Comparison of ENCODE assay signal across 1 cellular context in the genomic region with DNA sequence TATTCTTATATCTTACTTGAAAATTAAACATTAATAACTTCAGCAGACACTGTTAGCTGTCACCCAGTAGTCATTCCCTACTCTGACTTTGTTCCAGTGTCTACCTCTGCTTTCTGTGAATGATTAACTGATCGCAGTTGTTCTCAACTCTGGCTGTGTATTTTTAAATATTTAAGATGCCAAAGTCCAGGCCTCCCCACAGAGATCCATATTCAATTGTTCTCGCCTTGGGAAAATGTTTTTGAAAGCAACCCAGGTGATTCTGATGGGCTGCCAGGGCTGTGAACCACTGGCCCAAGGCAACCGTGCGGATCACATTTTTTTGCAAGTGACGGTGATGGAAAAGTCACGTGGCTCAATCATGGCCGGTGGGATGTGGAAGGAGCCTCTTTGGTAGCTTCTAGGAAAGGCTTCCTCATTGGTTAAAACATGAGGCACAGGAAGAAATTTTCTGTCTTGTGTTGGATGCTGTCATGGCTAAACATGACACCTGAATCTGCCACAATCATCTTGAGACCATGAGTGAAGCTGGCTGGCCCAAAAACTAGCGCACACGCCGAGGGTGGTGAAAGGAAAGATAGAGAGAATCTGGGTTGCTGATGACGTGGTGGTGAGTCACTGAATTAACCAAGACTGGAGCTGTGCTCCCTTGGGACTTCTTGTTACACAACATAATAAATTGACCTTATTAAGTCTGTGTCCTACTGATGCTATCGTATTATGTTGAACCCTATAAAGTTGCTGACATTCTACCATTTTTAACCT.
TF ChIP-seq lines count a peak whose summit lies in the region.

No MANE protein-coding gene starts in this region.

TF ChIP-seq in HepG2, 621 proteins besides CTCF, POLR2A, EP300 and RAD21 (continued from another document and continues in another):
- TF ChIP-seq, protein P1, sequence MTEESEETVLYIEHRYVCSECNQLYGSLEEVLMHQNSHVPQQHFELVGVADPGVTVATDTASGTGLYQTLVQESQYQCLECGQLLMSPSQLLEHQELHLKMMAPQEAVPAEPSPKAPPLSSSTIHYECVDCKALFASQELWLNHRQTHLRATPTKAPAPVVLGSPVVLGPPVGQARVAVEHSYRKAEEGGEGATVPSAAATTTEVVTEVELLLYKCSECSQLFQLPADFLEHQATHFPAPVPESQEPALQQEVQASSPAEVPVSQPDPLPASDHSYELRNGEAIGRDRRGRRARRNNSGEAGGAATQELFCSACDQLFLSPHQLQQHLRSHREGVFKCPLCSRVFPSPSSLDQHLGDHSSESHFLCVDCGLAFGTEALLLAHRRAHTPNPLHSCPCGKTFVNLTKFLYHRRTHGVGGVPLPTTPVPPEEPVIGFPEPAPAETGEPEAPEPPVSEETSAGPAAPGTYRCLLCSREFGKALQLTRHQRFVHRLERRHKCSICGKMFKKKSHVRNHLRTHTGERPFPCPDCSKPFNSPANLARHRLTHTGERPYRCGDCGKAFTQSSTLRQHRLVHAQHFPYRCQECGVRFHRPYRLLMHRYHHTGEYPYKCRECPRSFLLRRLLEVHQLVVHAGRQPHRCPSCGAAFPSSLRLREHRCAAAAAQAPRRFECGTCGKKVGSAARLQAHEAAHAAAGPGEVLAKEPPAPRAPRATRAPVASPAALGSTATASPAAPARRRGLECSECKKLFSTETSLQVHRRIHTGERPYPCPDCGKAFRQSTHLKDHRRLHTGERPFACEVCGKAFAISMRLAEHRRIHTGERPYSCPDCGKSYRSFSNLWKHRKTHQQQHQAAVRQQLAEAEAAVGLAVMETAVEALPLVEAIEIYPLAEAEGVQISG (CRISPR knock-in tag; IDR thresholded peaks at IDR 0.05): peak; percentile 67
- TF ChIP-seq LCORL (IDR thresholded peaks at IDR 0.05) (peak; percentile 14; the same call in 1 of the 2 replicates), LCORL (CRISPR knock-in tag; IDR thresholded peaks at IDR 0.05) (0 out of 2 replicates have a peak, but pooled peaks have one; percentile 27), ZNF816 (CRISPR knock-in tag; IDR thresholded peaks at IDR 0.05; ENCODE audit: borderline replicate concordance) (no peak), KDM6A (CRISPR knock-in tag; IDR thresholded peaks at IDR 0.05; ENCODE audit: low read depth) (peak; percentile 82), ZNF567 (CRISPR knock-in tag; IDR thresholded peaks at IDR 0.05; ENCODE audit: borderline replicate concordance) (no peak), TGIF2 (CRISPR knock-in tag; IDR thresholded peaks at IDR 0.05) (peak; percentile 65; the same call in 1 of the 2 replicates), ZNF619 (CRISPR knock-in tag; IDR thresholded peaks at IDR 0.05) (no peak), SP2 (CRISPR knock-in tag; IDR thresholded peaks at IDR 0.05) (no peak), ZNF232 (CRISPR knock-in tag; IDR thresholded peaks at IDR 0.05; ENCODE audit: borderline replicate concordance) (no peak), KDM2A (CRISPR knock-in tag; IDR thresholded peaks at IDR 0.05; ENCODE audit: borderline replicate concordance, low read depth) (peak; percentile 65; the same call in 1 of the 2 replicates), ZNF788 (CRISPR knock-in tag; IDR thresholded peaks at IDR 0.05; ENCODE audit: borderline replicate concordance) (no peak; the same call in 1 of the 2 replicates), MIXL1 (CRISPR knock-in tag; IDR thresholded peaks at IDR 0.05) (peak; percentile 38; the same call in 1 of the 2 replicates), GATAD1 (CRISPR knock-in tag; IDR thresholded peaks at IDR 0.05) (no peak), CREB1 (IDR thresholded peaks at IDR 0.05) (peak; percentile 90), CREB1 (CRISPR knock-in tag; IDR thresholded peaks at IDR 0.05) (peak; percentile 71), TEAD3 (CRISPR knock-in tag; optimal IDR thresholded peaks at IDR 0.05; ENCODE audit: borderline replicate concordance) (peak; percentile 82), ZFP36L2 (CRISPR knock-in tag; IDR thresholded peaks at IDR 0.05) (no peak), IRX3 (CRISPR knock-in tag; IDR thresholded peaks at IDR 0.05; ENCODE audit: borderline replicate concordance, low read depth) (no peak), TCF7L2 (IDR thresholded peaks at IDR 0.05; ENCODE audit: low read depth, low read length) (no peak), ZNF607 (CRISPR knock-in tag; IDR thresholded peaks at IDR 0.05; ENCODE audit: borderline replicate concordance) (peak; percentile 31; the same call in 1 of the 2 replicates), DNMT1 (CRISPR knock-in tag; IDR thresholded peaks at IDR 0.05) (no peak), HNRNPK (IDR thresholded peaks at IDR 0.05; ENCODE audit: low read depth, low read length, poor library complexity, severe bottlenecking) (no peak)
- TF ChIP-seq, protein P2, sequence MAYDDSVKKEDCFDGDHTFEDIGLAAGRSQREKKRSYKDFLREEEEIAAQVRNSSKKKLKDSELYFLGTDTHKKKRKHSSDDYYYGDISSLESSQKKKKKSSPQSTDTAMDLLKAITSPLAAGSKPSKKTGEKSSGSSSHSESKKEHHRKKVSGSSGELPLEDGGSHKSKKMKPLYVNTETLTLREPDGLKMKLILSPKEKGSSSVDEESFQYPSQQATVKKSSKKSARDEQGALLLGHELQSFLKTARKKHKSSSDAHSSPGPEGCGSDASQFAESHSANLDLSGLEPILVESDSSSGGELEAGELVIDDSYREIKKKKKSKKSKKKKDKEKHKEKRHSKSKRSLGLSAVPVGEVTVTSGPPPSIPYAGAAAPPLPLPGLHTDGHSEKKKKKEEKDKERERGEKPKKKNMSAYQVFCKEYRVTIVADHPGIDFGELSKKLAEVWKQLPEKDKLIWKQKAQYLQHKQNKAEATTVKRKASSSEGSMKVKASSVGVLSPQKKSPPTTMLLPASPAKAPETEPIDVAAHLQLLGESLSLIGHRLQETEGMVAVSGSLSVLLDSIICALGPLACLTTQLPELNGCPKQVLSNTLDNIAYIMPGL (CRISPR knock-in tag; IDR thresholded peaks at IDR 0.05; ENCODE audit: borderline replicate concordance in 1 of 2, low read depth in 1 of 2): peak in 1 of 2 experiments; percentile 27; a peak in 1 of 4 replicates
- TF ChIP-seq, protein P3, sequence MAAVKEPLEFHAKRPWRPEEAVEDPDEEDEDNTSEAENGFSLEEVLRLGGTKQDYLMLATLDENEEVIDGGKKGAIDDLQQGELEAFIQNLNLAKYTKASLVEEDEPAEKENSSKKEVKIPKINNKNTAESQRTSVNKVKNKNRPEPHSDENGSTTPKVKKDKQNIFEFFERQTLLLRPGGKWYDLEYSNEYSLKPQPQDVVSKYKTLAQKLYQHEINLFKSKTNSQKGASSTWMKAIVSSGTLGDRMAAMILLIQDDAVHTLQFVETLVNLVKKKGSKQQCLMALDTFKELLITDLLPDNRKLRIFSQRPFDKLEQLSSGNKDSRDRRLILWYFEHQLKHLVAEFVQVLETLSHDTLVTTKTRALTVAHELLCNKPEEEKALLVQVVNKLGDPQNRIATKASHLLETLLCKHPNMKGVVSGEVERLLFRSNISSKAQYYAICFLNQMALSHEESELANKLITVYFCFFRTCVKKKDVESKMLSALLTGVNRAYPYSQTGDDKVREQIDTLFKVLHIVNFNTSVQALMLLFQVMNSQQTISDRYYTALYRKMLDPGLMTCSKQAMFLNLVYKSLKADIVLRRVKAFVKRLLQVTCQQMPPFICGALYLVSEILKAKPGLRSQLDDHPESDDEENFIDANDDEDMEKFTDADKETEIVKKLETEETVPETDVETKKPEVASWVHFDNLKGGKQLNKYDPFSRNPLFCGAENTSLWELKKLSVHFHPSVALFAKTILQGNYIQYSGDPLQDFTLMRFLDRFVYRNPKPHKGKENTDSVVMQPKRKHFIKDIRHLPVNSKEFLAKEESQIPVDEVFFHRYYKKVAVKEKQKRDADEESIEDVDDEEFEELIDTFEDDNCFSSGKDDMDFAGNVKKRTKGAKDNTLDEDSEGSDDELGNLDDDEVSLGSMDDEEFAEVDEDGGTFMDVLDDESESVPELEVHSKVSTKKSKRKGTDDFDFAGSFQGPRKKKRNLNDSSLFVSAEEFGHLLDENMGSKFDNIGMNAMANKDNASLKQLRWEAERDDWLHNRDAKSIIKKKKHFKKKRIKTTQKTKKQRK (IDR thresholded peaks at IDR 0.05; ENCODE audit: low read length): no peak
- TF ChIP-seq, protein P4, sequence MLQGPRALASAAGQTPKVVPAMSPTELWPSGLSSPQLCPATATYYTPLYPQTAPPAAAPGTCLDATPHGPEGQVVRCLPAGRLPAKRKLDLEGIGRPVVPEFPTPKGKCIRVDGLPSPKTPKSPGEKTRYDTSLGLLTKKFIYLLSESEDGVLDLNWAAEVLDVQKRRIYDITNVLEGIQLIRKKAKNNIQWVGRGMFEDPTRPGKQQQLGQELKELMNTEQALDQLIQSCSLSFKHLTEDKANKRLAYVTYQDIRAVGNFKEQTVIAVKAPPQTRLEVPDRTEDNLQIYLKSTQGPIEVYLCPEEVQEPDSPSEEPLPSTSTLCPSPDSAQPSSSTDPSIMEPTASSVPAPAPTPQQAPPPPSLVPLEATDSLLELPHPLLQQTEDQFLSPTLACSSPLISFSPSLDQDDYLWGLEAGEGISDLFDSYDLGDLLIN (CRISPR knock-in tag; IDR thresholded peaks at IDR 0.05; ENCODE audit: borderline replicate concordance): no peak
- TF ChIP-seq, protein P5, sequence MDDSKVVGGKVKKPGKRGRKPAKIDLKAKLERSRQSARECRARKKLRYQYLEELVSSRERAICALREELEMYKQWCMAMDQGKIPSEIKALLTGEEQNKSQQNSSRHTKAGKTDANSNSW (CRISPR knock-in tag; IDR thresholded peaks at IDR 0.05; ENCODE audit: borderline replicate concordance): no peak
- TF ChIP-seq, protein P6, sequence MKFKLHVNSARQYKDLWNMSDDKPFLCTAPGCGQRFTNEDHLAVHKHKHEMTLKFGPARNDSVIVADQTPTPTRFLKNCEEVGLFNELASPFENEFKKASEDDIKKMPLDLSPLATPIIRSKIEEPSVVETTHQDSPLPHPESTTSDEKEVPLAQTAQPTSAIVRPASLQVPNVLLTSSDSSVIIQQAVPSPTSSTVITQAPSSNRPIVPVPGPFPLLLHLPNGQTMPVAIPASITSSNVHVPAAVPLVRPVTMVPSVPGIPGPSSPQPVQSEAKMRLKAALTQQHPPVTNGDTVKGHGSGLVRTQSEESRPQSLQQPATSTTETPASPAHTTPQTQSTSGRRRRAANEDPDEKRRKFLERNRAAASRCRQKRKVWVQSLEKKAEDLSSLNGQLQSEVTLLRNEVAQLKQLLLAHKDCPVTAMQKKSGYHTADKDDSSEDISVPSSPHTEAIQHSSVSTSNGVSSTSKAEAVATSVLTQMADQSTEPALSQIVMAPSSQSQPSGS (CRISPR knock-in tag; IDR thresholded peaks at IDR 0.05): no peak
- TF ChIP-seq, protein P7, sequence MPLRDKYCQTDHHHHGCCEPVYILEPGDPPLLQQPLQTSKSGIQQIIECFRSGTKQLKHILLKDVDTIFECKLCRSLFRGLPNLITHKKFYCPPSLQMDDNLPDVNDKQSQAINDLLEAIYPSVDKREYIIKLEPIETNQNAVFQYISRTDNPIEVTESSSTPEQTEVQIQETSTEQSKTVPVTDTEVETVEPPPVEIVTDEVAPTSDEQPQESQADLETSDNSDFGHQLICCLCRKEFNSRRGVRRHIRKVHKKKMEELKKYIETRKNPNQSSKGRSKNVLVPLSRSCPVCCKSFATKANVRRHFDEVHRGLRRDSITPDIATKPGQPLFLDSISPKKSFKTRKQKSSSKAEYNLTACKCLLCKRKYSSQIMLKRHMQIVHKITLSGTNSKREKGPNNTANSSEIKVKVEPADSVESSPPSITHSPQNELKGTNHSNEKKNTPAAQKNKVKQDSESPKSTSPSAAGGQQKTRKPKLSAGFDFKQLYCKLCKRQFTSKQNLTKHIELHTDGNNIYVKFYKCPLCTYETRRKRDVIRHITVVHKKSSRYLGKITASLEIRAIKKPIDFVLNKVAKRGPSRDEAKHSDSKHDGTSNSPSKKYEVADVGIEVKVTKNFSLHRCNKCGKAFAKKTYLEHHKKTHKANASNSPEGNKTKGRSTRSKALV (CRISPR knock-in tag; IDR thresholded peaks at IDR 0.05): no peak; the same call in 1 of the 2 replicates
- TF ChIP-seq, protein P8, sequence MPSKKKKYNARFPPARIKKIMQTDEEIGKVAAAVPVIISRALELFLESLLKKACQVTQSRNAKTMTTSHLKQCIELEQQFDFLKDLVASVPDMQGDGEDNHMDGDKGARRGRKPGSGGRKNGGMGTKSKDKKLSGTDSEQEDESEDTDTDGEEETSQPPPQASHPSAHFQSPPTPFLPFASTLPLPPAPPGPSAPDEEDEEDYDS (CRISPR knock-in tag; IDR thresholded peaks at IDR 0.05): peak; percentile 52; the same call in 1 of the 2 replicates
- TF ChIP-seq, protein P9, sequence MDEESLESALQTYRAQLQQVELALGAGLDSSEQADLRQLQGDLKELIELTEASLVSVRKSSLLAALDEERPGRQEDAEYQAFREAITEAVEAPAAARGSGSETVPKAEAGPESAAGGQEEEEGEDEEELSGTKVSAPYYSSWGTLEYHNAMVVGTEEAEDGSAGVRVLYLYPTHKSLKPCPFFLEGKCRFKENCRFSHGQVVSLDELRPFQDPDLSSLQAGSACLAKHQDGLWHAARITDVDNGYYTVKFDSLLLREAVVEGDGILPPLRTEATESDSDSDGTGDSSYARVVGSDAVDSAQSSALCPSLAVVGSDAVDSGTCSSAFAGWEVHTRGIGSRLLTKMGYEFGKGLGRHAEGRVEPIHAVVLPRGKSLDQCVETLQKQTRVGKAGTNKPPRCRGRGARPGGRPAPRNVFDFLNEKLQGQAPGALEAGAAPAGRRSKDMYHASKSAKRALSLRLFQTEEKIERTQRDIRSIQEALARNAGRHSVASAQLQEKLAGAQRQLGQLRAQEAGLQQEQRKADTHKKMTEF (CRISPR knock-in tag; IDR thresholded peaks at IDR 0.05): peak; percentile 86
- TF ChIP-seq, protein P10, sequence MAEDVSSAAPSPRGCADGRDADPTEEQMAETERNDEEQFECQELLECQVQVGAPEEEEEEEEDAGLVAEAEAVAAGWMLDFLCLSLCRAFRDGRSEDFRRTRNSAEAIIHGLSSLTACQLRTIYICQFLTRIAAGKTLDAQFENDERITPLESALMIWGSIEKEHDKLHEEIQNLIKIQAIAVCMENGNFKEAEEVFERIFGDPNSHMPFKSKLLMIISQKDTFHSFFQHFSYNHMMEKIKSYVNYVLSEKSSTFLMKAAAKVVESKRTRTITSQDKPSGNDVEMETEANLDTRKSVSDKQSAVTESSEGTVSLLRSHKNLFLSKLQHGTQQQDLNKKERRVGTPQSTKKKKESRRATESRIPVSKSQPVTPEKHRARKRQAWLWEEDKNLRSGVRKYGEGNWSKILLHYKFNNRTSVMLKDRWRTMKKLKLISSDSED (CRISPR knock-in tag; IDR thresholded peaks at IDR 0.05): no peak
- TF ChIP-seq, protein P11, sequence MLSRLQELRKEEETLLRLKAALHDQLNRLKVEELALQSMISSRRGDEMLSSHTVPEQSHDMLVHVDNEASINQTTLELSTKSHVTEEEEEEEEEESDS (CRISPR knock-in tag; IDR thresholded peaks at IDR 0.05; ENCODE audit: borderline replicate concordance): no peak
- TF ChIP-seq, protein P12, sequence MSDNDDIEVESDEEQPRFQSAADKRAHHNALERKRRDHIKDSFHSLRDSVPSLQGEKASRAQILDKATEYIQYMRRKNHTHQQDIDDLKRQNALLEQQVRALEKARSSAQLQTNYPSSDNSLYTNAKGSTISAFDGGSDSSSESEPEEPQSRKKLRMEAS (IDR thresholded peaks at IDR 0.05): peak; percentile 84
- TF ChIP-seq, protein P13, sequence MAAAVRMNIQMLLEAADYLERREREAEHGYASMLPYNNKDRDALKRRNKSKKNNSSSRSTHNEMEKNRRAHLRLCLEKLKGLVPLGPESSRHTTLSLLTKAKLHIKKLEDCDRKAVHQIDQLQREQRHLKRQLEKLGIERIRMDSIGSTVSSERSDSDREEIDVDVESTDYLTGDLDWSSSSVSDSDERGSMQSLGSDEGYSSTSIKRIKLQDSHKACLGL (CRISPR knock-in tag; IDR thresholded peaks at IDR 0.05): no peak
